ENCODE assay signal across 8 cellular contexts in genomic region chr11:73143126-73143838, GRCh38. TPM values are rescaled to one million over a fixed set of nuclear protein-coding genes. Genes with fewer than 3 reads are reported as not detected.
DNase-seq lines count a peak whose midpoint lies in the region; ATAC-seq and TF ChIP-seq lines count a peak whose summit lies in the region.

No MANE protein-coding gene starts in this region.

- peak overlapping the region; percentile 85 for H2BK5ac ChIP-seq in IMR-90 (ENCODE audit: low read depth, low read length, poor library complexity, severe bottlenecking)

- H3K79me1 ChIP-seq in IMR-90 (ENCODE audit: low read depth in 1 of 2, low read length in 2 of 2) = peaks cover under 1 to 23% of the 10 kb centered on the region in 2 experiments

- POLR2A ChIA-PET in IMR-90 (lab: Charles Lee; ENCODE audit: unreplicated experiment) = interaction anchor here (0.7 to 1.0 kb wide), 2 partner anchors 13 to 15 kb away, joined by 4 to 5 read pairs; no protein-coding TSS in a partner anchor

- H3K4me3 ChIP-seq in DND-41 (ENCODE audit: low read depth in 1 of 2, low read length in 2 of 2) = peak overlapping the region; percentile 11 to 70; a peak in 3 of 4 replicates
- peak overlapping the region; percentile 68 for H3K4me3 ChIP-seq in IMR-90 (ENCODE audit: insufficient read depth, low read depth, low read length)
- H3K4me3 ChIP-seq in WI38 (ENCODE audit: low read depth, low read length) = peak overlapping the region; percentile 91
- H3K4me3 ChIP-seq in rectal smooth muscle tissue (ENCODE audit: low read length) = peak overlapping the region; percentile 93

- H3K9me1 ChIP-seq in IMR-90 (ENCODE audit: insufficient read depth, low read length) = no peaks in the 10 kb centered on the region

- peak overlapping the region; percentile 97 for H3K27ac ChIP-seq in DND-41 (ENCODE audit: low read length)
- H3K27ac ChIP-seq in IMR-90 (ENCODE audit: insufficient read depth, low read length) = peak overlapping the region; percentile 64
- H3K27ac ChIP-seq in rectal smooth muscle tissue (ENCODE audit: low read depth, low read length) = peak overlapping the region; percentile 97

- no peak for TF ChIP-seq RAD21 in IMR-90 (IDR thresholded peaks at IDR 0.05; ENCODE audit: low read length)

- peak overlapping the region; percentile 18; the same call in 1 of the 2 replicates for H2AK5ac ChIP-seq in IMR-90 (ENCODE audit: low read depth, low read length)

- H3K4me1 ChIP-seq in DND-41 (ENCODE audit: insufficient read depth, low read length) = peaks cover 36% of the 10 kb centered on the region
- peaks cover 10% of the 10 kb centered on the region for H3K4me1 ChIP-seq in IMR-90 (ENCODE audit: control insufficient read depth, insufficient read depth, low read length)
- H3K4me1 ChIP-seq in rectal smooth muscle tissue (ENCODE audit: control insufficient read depth, insufficient read depth, low read length) = peaks cover 12% of the 10 kb centered on the region

- WGBS in IMR-90 (ENCODE audit: extremely low coverage in 2 of 2, insufficient read length in 1 of 2), 2 experiments = 0% methylated on average over 4 of the region's 13 CpGs; no CpG with 5 or more reads in 1 of the 2 experiments

- DNase-seq in DND-41 = no peak
- peak; percentile 58 for DNase-seq in IMR-90
- DNase-seq in glomerular visceral epithelial cell (ENCODE audit: extremely low spot score) = peak; percentile 66
- DNase-seq in activated CD4-positive, alpha-beta T cell treated with anti-CD3 and anti-CD28 coated beads for 4 hours = no peak
- DNase-seq in amniotic stem cell (lab: John Stamatoyannopoulos, UW) = no peak

- H2AK9ac ChIP-seq in IMR-90 (replicated peaks; ENCODE audit: low read depth, low read length, poor library complexity) = peak overlapping the region; percentile 59

- no TSS peak for BruUV-seq in IMR-90 (replicated peaks; lab: Mats Ljungman, UMichigan)

- peak overlapping the region; percentile 83 for H2BK20ac ChIP-seq in IMR-90 (ENCODE audit: low read depth, low read length)

- peaks cover 35% of the 10 kb centered on the region for H3K79me2 ChIP-seq in DND-41 (ENCODE audit: insufficient read depth, low read length)

- peak overlapping the region; percentile 87 for H2AFZ ChIP-seq in DND-41 (ENCODE audit: low read depth, low read length)
- H2AFZ ChIP-seq in IMR-90 (replicated peaks; ENCODE audit: low read length, poor library complexity) = peak overlapping the region; percentile 94

- CTCF ChIA-PET in IMR-90 (lab: Yijun Ruan, JAX) = interaction anchor here (0.8 to 1.0 kb wide), 3 partner anchors 35 to 122 kb away, joined by 3 read pairs; no protein-coding TSS in a partner anchor

- peaks cover 7% of the 10 kb centered on the region for H3K36me3 ChIP-seq in DND-41 (ENCODE audit: insufficient read depth, low read length)
- no peaks in the 10 kb centered on the region for H3K36me3 ChIP-seq in IMR-90 (ENCODE audit: control insufficient read depth, insufficient read depth, low read length)
- H3K36me3 ChIP-seq in rectal smooth muscle tissue (ENCODE audit: control insufficient read depth, insufficient read depth, low read length) = no peaks in the 10 kb centered on the region

- H3K9ac ChIP-seq in DND-41 (ENCODE audit: low read depth, low read length) (peak overlapping the region; percentile 74), IMR-90 (ENCODE audit: low read depth, low read length) (peak overlapping the region; percentile 35), rectal smooth muscle tissue (ENCODE audit: low read length) (peak overlapping the region; percentile 81)

- peak overlapping the region; percentile 84 to 86 for H4K8ac ChIP-seq in IMR-90 (ENCODE audit: low read depth in 2 of 2, low read length in 2 of 2)

- peak overlapping the region; percentile 42; the same call in 1 of the 3 replicates for H2BK15ac ChIP-seq in IMR-90 (ENCODE audit: low read depth, low read length)

- peak overlapping the region; percentile 46; the same call in 1 of the 2 replicates for H3K56ac ChIP-seq in IMR-90 (ENCODE audit: extremely low read depth, insufficient read depth, low read length)

- peak overlapping the region; percentile 14 for H3K18ac ChIP-seq in IMR-90 (ENCODE audit: low read depth, low read length)

- peak overlapping the region; percentile 79 for H3K14ac ChIP-seq in IMR-90 (replicated peaks; ENCODE audit: low read depth, low read length)

- H3K27me3 ChIP-seq in DND-41 (ENCODE audit: insufficient read depth, low read length, poor library complexity) = no peaks in the 10 kb centered on the region
- H3K27me3 ChIP-seq in IMR-90 (ENCODE audit: control insufficient read depth, insufficient read depth, low read length) = no peaks in the 10 kb centered on the region
- no peaks in the 10 kb centered on the region for H3K27me3 ChIP-seq in rectal smooth muscle tissue (ENCODE audit: control insufficient read depth, insufficient read depth, low read length)

- intact Hi-C loops in IMR-90 (cut with micrococcal nuclease) = no loop called here

- peak overlapping the region; percentile 80; the same call in 1 of the 2 replicates for H2BK120ac ChIP-seq in IMR-90 (ENCODE audit: low read depth, low read length)

- peak overlapping the region; percentile 50 for H4K5ac ChIP-seq in IMR-90 (ENCODE audit: low read depth, low read length)

- H4K20me1 ChIP-seq in DND-41 (ENCODE audit: insufficient read depth, low read length) (peaks cover 9% of the 10 kb centered on the region; the same call in 1 of the 2 replicates), IMR-90 (ENCODE audit: insufficient read depth, low read length) (peaks cover 13% of the 10 kb centered on the region)

- ATAC-seq in DND-41 (ENCODE audit: insufficient read depth, low read depth) (peak; percentile 35), IMR-90 (ENCODE audit: low read depth) (no peak), GM19455 (IDR thresholded peaks at IDR 0.05; ENCODE audit: unreplicated experiment) (no peak)

- H4K91ac ChIP-seq in IMR-90 (ENCODE audit: insufficient read depth, low read depth, low read length) = peak overlapping the region; percentile 58

- peak overlapping the region; percentile 54 for H3K23ac ChIP-seq in IMR-90 (ENCODE audit: low read depth, low read length)

- H3K4me2 ChIP-seq in DND-41 (ENCODE audit: insufficient read depth, low read length) (peak overlapping the region; percentile 89), IMR-90 (ENCODE audit: low read depth, low read length) (peak overlapping the region; percentile 74)

- H3K9me3 ChIP-seq in DND-41 (ENCODE audit: insufficient read depth, low read length, severe bottlenecking) = no peaks in the 10 kb centered on the region
- H3K9me3 ChIP-seq in IMR-90 (ENCODE audit: control insufficient read depth, insufficient read depth, low read length) = no peaks in the 10 kb centered on the region

- TF ChIP-seq CTCF in DND-41 (IDR thresholded peaks at IDR 0.05; ENCODE audit: borderline replicate concordance, extremely low read depth, low read length, poor library complexity, severe bottlenecking) = peak; percentile 2
- TF ChIP-seq CTCF in IMR-90 (conservative IDR thresholded peaks at IDR 0.05; ENCODE audit: low read depth, low read length) = no peak
- TF ChIP-seq CTCF in WI38 (IDR thresholded peaks at IDR 0.05; ENCODE audit: low read depth, low read length) = no peak

- no peak for TF ChIP-seq POLR2A in IMR-90 (IDR thresholded peaks at IDR 0.05; ENCODE audit: low read depth, low read length)

- H3K4ac ChIP-seq in IMR-90 (ENCODE audit: low read depth, low read length) = peak overlapping the region; percentile 89

- in situ Hi-C loops in IMR-90 (cut with MboI; ENCODE audit: low sequenced_read_pairs) = loop anchor here (10.0 kb wide), 1 partner anchor 418 kb away; no protein-coding TSS in a partner anchor

- dilution Hi-C loops in IMR-90 (cut with HindIII; ENCODE audit: low sequenced_read_pairs, unreplicated experiment) = no loop called here

TF ChIP-seq in IMR-90, 13 proteins besides CTCF, POLR2A, EP300 and RAD21:
- TF ChIP-seq RFX5 (IDR thresholded peaks at IDR 0.05; ENCODE audit: low read depth, low read length) (no peak), BHLHE40 (IDR thresholded peaks at IDR 0.05; ENCODE audit: low read depth, low read length) (no peak), FOS (IDR thresholded peaks at IDR 0.05; ENCODE audit: low read depth, low read length) (no peak), MAZ (IDR thresholded peaks at IDR 0.05; ENCODE audit: borderline replicate concordance, low read depth, low read length) (no peak)

RNA-seq across cellular contexts. Expression of gene FCHSD2, which starts 1.2 kb away (rescaled TPM):
- 5.9 and 8.9 TPM in 2 replicates for total RNA-seq in IMR-90 (2012; rRNA removed)
- 16.6 and 18.7 TPM in 2 replicates for polyA plus RNA-seq in IMR-90 (2012; rRNA removed)
- polyA plus RNA-seq in IMR-90 (2012; cell fraction: cytosol; rRNA removed) = 6.0 and 7.2 TPM in 2 replicates
- 11.2 and 40.5 TPM in 2 replicates for polyA plus RNA-seq in IMR-90 (2012; cell fraction: nucleus; rRNA removed; ENCODE audit: low replicate concordance)

Comparison
In these comparisons a context has a peak if more than half of its experiments do, and no peak if none do; other contexts are left out.
1. DNase-seq: peak in IMR-90 (single experiment) and glomerular visceral epithelial cell (single experiment); none in DND-41 (single experiment), activated CD4-positive, alpha-beta T cell treated with anti-CD3 and anti-CD28 coated beads for 4 hours (0 of 2) and amniotic stem cell (single experiment).
2. H3K4me3 ChIP-seq: peak in every context shown above with its lines; median percentile 93 in rectal smooth muscle tissue; 91 in WI38; 68 in IMR-90; 40 in DND-41.
3. Peak in every context shown above with its lines, with median percentiles within 50 percentile points of each other: H3K27ac ChIP-seq and H3K9ac ChIP-seq.